ENCODE assay signal across 23 cellular contexts in genomic region chr2:2649109-2650072, GRCh38.
DNase-seq lines count a peak whose midpoint lies in the region; ATAC-seq and TF ChIP-seq lines count a peak whose summit lies in the region.
"Had no signal": no experiment of that assay in that cellular context is flagged by ENCODE, and none has a peak within 500 bp of the region (broad histone marks: within the 10 kb centered on the region; RNA-seq: fewer than 3 reads in every experiment).

No MANE protein-coding gene starts in this region.

- H3K27me3 ChIP-seq in neural progenitor cell (no peaks in the 10 kb centered on the region), spleen (replicated peaks in 1 of 7) (peaks cover 0 to 33% (median 0%) of the 10 kb centered on the region in 7 donors)
- H3K27me3 ChIP-seq: BLaER1 treated with 17β-estradiol and CSF1 and Interleukin-3, amounts not matched to agents 10 nM and 100 nM; SJSA1 had no signal

- H3K79me2 ChIP-seq in neural progenitor cell (ENCODE audit: low read depth), result no peaks in the 10 kb centered on the region

- H3K9ac ChIP-seq in neural progenitor cell, result no peak overlapping the region
- H3K9ac ChIP-seq: BLaER1 treated with 17β-estradiol and CSF1 and Interleukin-3, amounts not matched to agents 10 nM and 100 nM had no signal

- H3K4me3 ChIP-seq in neural progenitor cell, result no peak overlapping the region
- no peak overlapping the region for H3K4me3 ChIP-seq in spleen
- H3K4me3 ChIP-seq: BLaER1 treated with 17β-estradiol and CSF1 and Interleukin-3, amounts not matched to agents 10 nM and 100 nM; GM23338; PC-9; SJSA1 had no signal

- 79 to 88% (median 84%) methylated on average over 36 of the region's 36 CpGs for WGBS in spleen, 5 donors

- TF ChIP-seq CTCF in natural killer cell (IDR thresholded peaks at IDR 0.05), result no peak
- TF ChIP-seq CTCF in neural progenitor cell (IDR thresholded peaks at IDR 0.05), result no peak
- TF ChIP-seq CTCF in spleen (IDR thresholded peaks at IDR 0.05 in 8 of 11, conservative IDR thresholded peaks at IDR 0.05 in 3 of 11), result no peak

- no peak overlapping the region for H2AFZ ChIP-seq in neural progenitor cell (replicated peaks)
- H2AFZ ChIP-seq: GM23338, PC-9 had no signal

- H3K4me1 Mint-ChIP-seq in natural killer cell treated with Interleukin-12 subunit alpha and Interleukin-12 subunit beta and Interleukin-15 and Interleukin-18, amount 100 ng/mL, for 72 hours (ENCODE audit: low read depth in 2 of 2), result peaks cover 0 to under 1% of the 10 kb centered on the region in 2 donors
- H3K4me1 Mint-ChIP-seq in natural killer cell (peaks cover 0 to 4% of the 10 kb centered on the region in 2 donors), neural progenitor cell (peaks cover 24% of the 10 kb centered on the region)
- H3K4me1 Mint-ChIP-seq: GM23338 had no signal

- H3K4me1 ChIP-seq in neural progenitor cell (peaks cover 6% of the 10 kb centered on the region), spleen (no peaks in the 10 kb centered on the region)
- H3K4me1 ChIP-seq: SJSA1 had no signal

- no peaks in the 10 kb centered on the region for H4K20me1 ChIP-seq in neural progenitor cell (ENCODE audit: low read depth)
- H4K20me1 ChIP-seq: BLaER1 treated with 17β-estradiol and CSF1 and Interleukin-3, amounts not matched to agents 10 nM and 100 nM had no signal

- intact Hi-C loops in natural killer cell (cut with micrococcal nuclease) (no loop called here), spleen (cut with DNase I; ENCODE audit: low total_unique reads) (no loop called here)

- H3K4me3 Mint-ChIP-seq in natural killer cell treated with Interleukin-12 subunit alpha and Interleukin-12 subunit beta and Interleukin-15 and Interleukin-18, amount 100 ng/mL, for 72 hours, result no peak overlapping the region
- H3K4me3 Mint-ChIP-seq in natural killer cell, result no peak overlapping the region
- H3K4me3 Mint-ChIP-seq in neural progenitor cell, result peak overlapping the region; percentile 3
- H3K4me3 Mint-ChIP-seq: CD4-positive, alpha-beta memory T cell; GM23338; H9 had no signal

- ATAC-seq in natural killer cell treated with Interleukin-12 subunit alpha and Interleukin-12 subunit beta and Interleukin-15 and Interleukin-18, amount 100 ng/mL, for 72 hours, result no peak
- ATAC-seq in natural killer cell, result no peak
- no peak for ATAC-seq in HG02623 (IDR thresholded peaks at IDR 0.05; ENCODE audit: unreplicated experiment)
- ATAC-seq in GM21576 (IDR thresholded peaks at IDR 0.05; ENCODE audit: unreplicated experiment), result no peak
- ATAC-seq: GM23338, Right ventricle myocardium inferior had no signal

- no peaks in the 10 kb centered on the region for H3K9me3 Mint-ChIP-seq in natural killer cell treated with Interleukin-12 subunit alpha and Interleukin-12 subunit beta and Interleukin-15 and Interleukin-18, amount 100 ng/mL, for 72 hours
- no peaks in the 10 kb centered on the region for H3K9me3 Mint-ChIP-seq in natural killer cell
- peaks cover 5% of the 10 kb centered on the region for H3K9me3 Mint-ChIP-seq in neural progenitor cell

- H3K4me2 ChIP-seq in neural progenitor cell, result no peak overlapping the region
- H3K4me2 ChIP-seq: BLaER1 treated with 17β-estradiol and CSF1 and Interleukin-3, amounts not matched to agents 10 nM and 100 nM; GM23338; PC-9 had no signal

- no peak overlapping the region for H3K27ac ChIP-seq in neural progenitor cell
- no peak overlapping the region for H3K27ac ChIP-seq in spleen
- H3K27ac ChIP-seq: BLaER1 treated with 17β-estradiol and CSF1 and Interleukin-3, amounts not matched to agents 10 nM and 100 nM; PC-9; SJSA1 had no signal

- H3K36me3 Mint-ChIP-seq in natural killer cell treated with Interleukin-12 subunit alpha and Interleukin-12 subunit beta and Interleukin-15 and Interleukin-18, amount 100 ng/mL, for 72 hours, result no peaks in the 10 kb centered on the region
- no peaks in the 10 kb centered on the region for H3K36me3 Mint-ChIP-seq in natural killer cell
- H3K36me3 Mint-ChIP-seq in neural progenitor cell, result no peaks in the 10 kb centered on the region
- H3K36me3 Mint-ChIP-seq: CD4-positive, alpha-beta memory T cell had no signal

- no peaks in the 10 kb centered on the region for H3F3A ChIP-seq in neural progenitor cell (ENCODE audit: low read depth)

- peak; percentile 54 for DNase-seq in natural killer cell treated with Interleukin-12 subunit alpha and Interleukin-12 subunit beta and Interleukin-15 and Interleukin-18, amount 100 ng/mL, for 72 hours (ENCODE audit: low spot score)
- no peak for DNase-seq in natural killer cell
- peak; percentile 79 for DNase-seq in left kidney (ENCODE audit: low read depth, low spot score)
- DNase-seq in neural progenitor cell (ENCODE audit: low spot score), result no peak
- DNase-seq in spleen, result peak; percentile 65
- DNase-seq in DMS53 (lab: John Stamatoyannopoulos, UW), result no peak
- DNase-seq: AML-193; CD4-positive, alpha-beta memory T cell; COR-L47; H9; KBM-7; MV-4-11; NCI-H1694; NCI-H2029 treated with DMSO at 0.1 percent for 48 hours; NCI-H446 treated with DMSO at 0.1 percent for 48 hours; NCI-H526 treated with DMSO at 0.1 percent for 48 hours; PC-9 had no signal

- TF ChIP-seq POLR2A in spleen (IDR thresholded peaks at IDR 0.05), result no peak

- H3K27ac Mint-ChIP-seq in natural killer cell treated with Interleukin-12 subunit alpha and Interleukin-12 subunit beta and Interleukin-15 and Interleukin-18, amount 100 ng/mL, for 72 hours, result no peak overlapping the region
- H3K27ac Mint-ChIP-seq in natural killer cell (no peak overlapping the region), neural progenitor cell (peak overlapping the region; percentile 22)
- H3K27ac Mint-ChIP-seq: GM23338, H9 had no signal

- H3K9me3 ChIP-seq in neural progenitor cell (ENCODE audit: low read depth), result no peaks in the 10 kb centered on the region
- peaks cover 0 to 8% (median 0%) of the 10 kb centered on the region in 8 donors for H3K9me3 ChIP-seq in spleen
- H3K9me3 ChIP-seq: BLaER1 treated with 17β-estradiol and CSF1 and Interleukin-3, amounts not matched to agents 10 nM and 100 nM had no signal

- H3K27me3 Mint-ChIP-seq in natural killer cell treated with Interleukin-12 subunit alpha and Interleukin-12 subunit beta and Interleukin-15 and Interleukin-18, amount 100 ng/mL, for 72 hours, result no peaks in the 10 kb centered on the region
- no peaks in the 10 kb centered on the region for H3K27me3 Mint-ChIP-seq in natural killer cell (ENCODE audit: low read depth in 2 of 2)
- peaks cover 16% of the 10 kb centered on the region for H3K27me3 Mint-ChIP-seq in neural progenitor cell (ENCODE audit: insufficient read depth, low read depth)

- no peaks in the 10 kb centered on the region for H3K36me3 ChIP-seq in neural progenitor cell
- no peaks in the 10 kb centered on the region for H3K36me3 ChIP-seq in spleen
- H3K36me3 ChIP-seq: BLaER1 treated with 17β-estradiol and CSF1 and Interleukin-3, amounts not matched to agents 10 nM and 100 nM; SJSA1 had no signal

Comparison
In these comparisons a context has a peak if more than half of its experiments do, and no peak if none do; other contexts are left out.
1. DNase-seq: peak in natural killer cell treated with Interleukin-12 subunit alpha and Interleukin-12 subunit beta and Interleukin-15 and Interleukin-18, amount 100 ng/mL, for 72 hours (single experiment), left kidney (single experiment) and spleen (single experiment); none in natural killer cell (single experiment), neural progenitor cell (single experiment) and DMS53 (single experiment).